8 cellular contexts compared by ENCODE assay signal in genomic region chr2:88658890-88659881, GRCh38. TPM values are rescaled to one million over a fixed set of nuclear protein-coding genes. Genes with fewer than 3 reads are reported as not detected.
DNase-seq lines count a peak whose midpoint lies in the region; ATAC-seq and TF ChIP-seq lines count a peak whose summit lies in the region.

No MANE protein-coding gene starts in this region.

- H3K4me2 ChIP-seq in PC-3 (ENCODE audit: low read length) = peak overlapping the region; percentile 51

- H3F3A ChIP-seq in PC-3 (ENCODE audit: low read length, unreplicated experiment) = no peaks in the 10 kb centered on the region

- H3K27me3 ChIP-seq in PC-3 (ENCODE audit: low read length) = no peaks in the 10 kb centered on the region

- no peaks in the 10 kb centered on the region for H3K79me2 ChIP-seq in PC-3 (ENCODE audit: low read length)

- DNase-seq in GM04504 (ENCODE audit: low read depth) (peak; percentile 48), PC-3 (peak; percentile 86), foreskin fibroblast (peak; percentile 72 to 85), retina (peak; percentile 4), hypothalamus (lab: John Stamatoyannopoulos, UW) (no peak), ecto neural progenitor cell (ENCODE audit: low spot score) (no peak)

- H3K9ac ChIP-seq in PC-3 (ENCODE audit: low read length) = no peak overlapping the region; the same call in 1 of the 2 replicates

- TF ChIP-seq CTCF in PC-3 (conservative IDR thresholded peaks at IDR 0.05; ENCODE audit: low read depth, low read length) (no peak), foreskin fibroblast (IDR thresholded peaks at IDR 0.05; ENCODE audit: low read depth, low read length) (no peak)

- no peaks in the 10 kb centered on the region for H3K9me2 ChIP-seq in PC-3 (replicated peaks; ENCODE audit: low read length)

- no peaks in the 10 kb centered on the region for H4K20me1 ChIP-seq in PC-3 (ENCODE audit: low read length)

- peak overlapping the region; percentile 2; the same call in 1 of the 2 replicates for H2AFZ ChIP-seq in PC-3 (ENCODE audit: low read length)

- POLR2A ChIA-PET in PC-3 (lab: Charles Lee; ENCODE audit: unreplicated experiment) = interaction anchor here (0.7 kb wide), 2 partner anchors 31 to 223 kb away, joined by 4 read pairs; no protein-coding TSS in a partner anchor

- ATAC-seq in PC-3 (peak; percentile 86), HG03521 (IDR thresholded peaks at IDR 0.05; ENCODE audit: unreplicated experiment) (no peak), HG02981 (IDR thresholded peaks at IDR 0.05; ENCODE audit: unreplicated experiment) (no peak)

- H3K9me3 ChIP-seq in PC-3 (ENCODE audit: low read length) = no peaks in the 10 kb centered on the region

- H3K27ac ChIP-seq in PC-3 (ENCODE audit: low read length) = peak overlapping the region; percentile 55

- peaks cover 41% of the 10 kb centered on the region for H3K4me1 ChIP-seq in PC-3 (ENCODE audit: insufficient read depth, low read length)

- H3K4me3 ChIP-seq in PC-3 (ENCODE audit: low read length) = peak overlapping the region; percentile 12; the same call in 1 of the 2 replicates
- peak overlapping the region in 1 of 2 donors; percentile 12 for H3K4me3 ChIP-seq in foreskin fibroblast (ENCODE audit: low read depth in 1 of 2, low read length in 2 of 2)

- CTCF ChIA-PET in PC-3 (lab: Charles Lee) = interaction anchor here (1.6 kb wide), 1 partner anchor 10 kb away, joined by 9 read pairs; no protein-coding TSS in a partner anchor

- intact Hi-C loops in PC-3 (cut with micrococcal nuclease) = loop anchor here (1.0 kb wide), 2 partner anchors 21 to 32 kb away; partner anchors contain the start of gene EIF2AK3

- no peaks in the 10 kb centered on the region for H3K36me3 ChIP-seq in PC-3 (ENCODE audit: low read depth, low read length)

- BruUV-seq in PC-3 (replicated peaks; lab: Mats Ljungman, UMichigan) = TSS peak; percentile 44

RNA-seq across cellular contexts. Expression of gene EIF2AK3, which starts 31.9 kb away (rescaled TPM):
- total RNA-seq in PC-3 (2014; rRNA removed) = 10.7 and 16.2 TPM in 2 replicates

RNA-seq across cellular contexts. Expression of gene RPIA, which starts 32.3 kb away (rescaled TPM):
- 10.7 and 17.5 TPM in 2 replicates for total RNA-seq in PC-3 (2014; rRNA removed)

Comparison
In these comparisons a context has a peak if more than half of its experiments do, and no peak if none do; other contexts are left out.
1. DNase-seq: peak in GM04504 (single experiment), PC-3 (single experiment), foreskin fibroblast (2 of 2) and retina (single experiment); none in hypothalamus (0 of 51) and ecto neural progenitor cell (single experiment).